18 cellular contexts compared by ENCODE assay signal in the genomic region with DNA sequence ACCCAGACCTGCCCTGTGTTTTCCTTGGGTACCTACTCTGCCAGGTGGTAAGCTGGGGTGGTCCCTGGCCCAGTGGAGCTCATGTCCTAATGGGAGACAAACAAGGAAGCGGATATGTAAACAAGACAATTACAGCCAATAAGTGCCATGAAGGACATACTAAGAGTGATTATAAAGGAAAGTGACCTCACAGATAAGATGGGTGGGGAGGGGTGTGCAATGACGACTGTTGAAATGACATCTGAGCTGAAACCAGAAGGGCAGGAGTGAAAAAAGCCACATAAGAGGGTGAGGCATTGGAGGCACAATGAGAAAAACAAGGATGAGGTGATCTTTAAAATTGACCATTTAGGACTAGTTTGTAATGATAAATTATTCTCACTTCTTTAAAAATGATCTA.
DNase-seq lines count a peak whose midpoint lies in the region; ATAC-seq and TF ChIP-seq lines count a peak whose summit lies in the region.
"Had no signal": no experiment of that assay in that cellular context is flagged by ENCODE, and none has a peak within 500 bp of the region (broad histone marks: within the 10 kb centered on the region; RNA-seq: fewer than 3 reads in every experiment).

No MANE protein-coding gene starts in this region.

- no peaks in the 10 kb centered on the region for H3K36me3 ChIP-seq in HEK293 (ENCODE audit: control insufficient read depth in 2 of 2, insufficient read depth in 1 of 2, low read length in 2 of 2)
- H3K36me3 ChIP-seq in esophagus muscularis mucosa = no peaks in the 10 kb centered on the region
- H3K36me3 ChIP-seq: SJSA1 had no signal

- intact Hi-C loops in esophagus muscularis mucosa (cut with DNase I) = no loop called here
- intact Hi-C loops in right cardiac atrium (cut with DNase I) = no loop called here

- H3K27ac ChIP-seq in HEK293 (ENCODE audit: extremely low read depth, low read depth, low read length) (no peak overlapping the region), esophagus muscularis mucosa (replicated peaks in 1 of 4) (no peak overlapping the region), right cardiac atrium (ENCODE audit: low read length) (no peak overlapping the region)
- H3K27ac ChIP-seq: 22Rv1, SJSA1 had no signal

- H3K4me3 ChIP-seq in HEK293 (ENCODE audit: low read depth, low read length) = no peak overlapping the region
- no peak overlapping the region for H3K4me3 ChIP-seq in esophagus muscularis mucosa
- H3K4me3 ChIP-seq in right cardiac atrium (ENCODE audit: low read length) = no peak overlapping the region
- H3K4me3 ChIP-seq: SJSA1 had no signal

- CTCF ChIA-PET in HEK293 (lab: Yijun Ruan, JAX) = interaction anchor here (0.6 kb wide), 1 partner anchor 81 kb away, joined by 3 read pairs; no protein-coding TSS in a partner anchor

- H3K9me3 ChIP-seq in HEK293 (ENCODE audit: control insufficient read depth, insufficient read depth, low read depth, low read length) = no peaks in the 10 kb centered on the region
- no peaks in the 10 kb centered on the region for H3K9me3 ChIP-seq in esophagus muscularis mucosa
- H3K9me3 ChIP-seq in right cardiac atrium (ENCODE audit: control insufficient read depth, low read length) = no peaks in the 10 kb centered on the region
- H3K9me3 ChIP-seq: SJSA1 had no signal

- H3K4me1 ChIP-seq in HEK293 (ENCODE audit: control insufficient read depth, insufficient read depth, low read length) (no peaks in the 10 kb centered on the region), esophagus muscularis mucosa (no peaks in the 10 kb centered on the region), right cardiac atrium (ENCODE audit: control insufficient read depth, insufficient read depth, low read length) (no peaks in the 10 kb centered on the region)
- H3K4me1 ChIP-seq: SJSA1 had no signal

- ATAC-seq in right cardiac atrium (peak; percentile 51 to 57), HG02678 (IDR thresholded peaks at IDR 0.05; ENCODE audit: unreplicated experiment) (no peak)
- ATAC-seq: HepG2 had no signal

- POLR2A ChIA-PET in HEK293 (lab: Yijun Ruan, JAX) = no interaction called here

- TF ChIP-seq CTCF in HEK293 (tag by site-specific recombination; IDR thresholded peaks at IDR 0.05) = no peak
- no peak for TF ChIP-seq CTCF in esophagus muscularis mucosa (IDR thresholded peaks at IDR 0.05)

- no peak for TF ChIP-seq EP300 in esophagus muscularis mucosa (IDR thresholded peaks at IDR 0.05)

- DNase-seq in NCI-H1417 (lab: John Stamatoyannopoulos, UW) (peak in 2 of 3 experiments; percentile 11 to 63), NCI-H1417 treated with DMSO at 0.1 percent for 48 hours (lab: John Stamatoyannopoulos, UW) (no peak), esophagus muscularis mucosa (ENCODE audit: extremely low spot score) (peak; percentile 42), right cardiac atrium (no peak), NCI-H1694 (lab: John Stamatoyannopoulos, UW) (no peak)
- DNase-seq: Calu3; CD8-positive, alpha-beta memory T cell; Karpas-422; NCI-H1092; NCI-H1436 treated with DMSO at 0.1 percent for 48 hours; NCI-H1930; NCI-H2107; NCI-H446 treated with DMSO at 0.1 percent for 48 hours had no signal

- no peaks in the 10 kb centered on the region for H3K27me3 ChIP-seq in esophagus muscularis mucosa
- H3K27me3 ChIP-seq in right cardiac atrium (ENCODE audit: control insufficient read depth, insufficient read depth) = no peaks in the 10 kb centered on the region
- H3K27me3 ChIP-seq: SJSA1 had no signal

- 74% methylated on average over 2 of the region's 2 CpGs for WGBS in esophagus muscularis mucosa
- 43% methylated on average over 2 of the region's 2 CpGs for WGBS in right cardiac atrium

- no peak for TF ChIP-seq POLR2A in esophagus muscularis mucosa (IDR thresholded peaks at IDR 0.05; ENCODE audit: low read depth)

TF ChIP-seq in HEK293, 187 proteins besides CTCF, POLR2A, EP300 and RAD21:
- TF ChIP-seq ZNF629 (tag by site-specific recombination; IDR thresholded peaks at IDR 0.05) (peak; percentile 57), KLF1 (tag by site-specific recombination; IDR thresholded peaks at IDR 0.05) (peak; percentile 62), SP3 (tag by site-specific recombination; IDR thresholded peaks at IDR 0.05) (no peak), ZNF585B (tag by site-specific recombination; IDR thresholded peaks at IDR 0.05) (no peak), ZNF830 (tag by site-specific recombination; IDR thresholded peaks at IDR 0.05; ENCODE audit: low read depth) (no peak)
- TF ChIP-seq, protein P1, sequence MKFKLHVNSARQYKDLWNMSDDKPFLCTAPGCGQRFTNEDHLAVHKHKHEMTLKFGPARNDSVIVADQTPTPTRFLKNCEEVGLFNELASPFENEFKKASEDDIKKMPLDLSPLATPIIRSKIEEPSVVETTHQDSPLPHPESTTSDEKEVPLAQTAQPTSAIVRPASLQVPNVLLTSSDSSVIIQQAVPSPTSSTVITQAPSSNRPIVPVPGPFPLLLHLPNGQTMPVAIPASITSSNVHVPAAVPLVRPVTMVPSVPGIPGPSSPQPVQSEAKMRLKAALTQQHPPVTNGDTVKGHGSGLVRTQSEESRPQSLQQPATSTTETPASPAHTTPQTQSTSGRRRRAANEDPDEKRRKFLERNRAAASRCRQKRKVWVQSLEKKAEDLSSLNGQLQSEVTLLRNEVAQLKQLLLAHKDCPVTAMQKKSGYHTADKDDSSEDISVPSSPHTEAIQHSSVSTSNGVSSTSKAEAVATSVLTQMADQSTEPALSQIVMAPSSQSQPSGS (tag by site-specific recombination; IDR thresholded peaks at IDR 0.05; ENCODE audit: low read depth) = 0 out of 2 replicates have a peak, but pooled peaks have one; percentile 28
TF ChIP-seq in HEK293: peak in this region for 3.

Comparison
In these comparisons a context has a peak if more than half of its experiments do, and no peak if none do; other contexts are left out.
1. DNase-seq: peak in NCI-H1417 (2 of 3) and esophagus muscularis mucosa (single experiment); none in NCI-H1417 treated with DMSO at 0.1 percent for 48 hours (single experiment), right cardiac atrium (0 of 3) and NCI-H1694 (single experiment).